Comparison of ENCODE assay signal across 14 cellular contexts in the genomic region with DNA sequence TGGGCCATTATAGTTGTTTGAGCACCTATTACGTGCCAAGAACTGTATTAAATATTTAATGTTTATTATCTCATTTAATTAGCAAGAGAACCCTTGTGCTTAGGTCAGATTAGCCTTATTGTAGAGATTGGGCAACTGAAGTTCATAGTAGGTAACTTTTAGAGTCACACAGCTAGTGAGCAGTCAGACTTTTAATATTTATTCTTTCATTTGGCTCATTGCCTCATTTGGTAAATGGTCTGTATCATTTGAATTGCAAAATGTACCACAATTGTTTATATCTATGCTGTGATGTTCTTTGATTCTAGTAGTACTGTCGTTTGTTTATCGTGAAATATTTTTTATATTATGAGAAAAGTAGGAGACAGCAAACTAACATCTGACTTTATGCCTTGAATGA. TPM values are rescaled to one million over a fixed set of nuclear protein-coding genes. Genes with fewer than 3 reads are reported as not detected.
A peak's percentile ranks its signal among the peaks of the same experiment; 100 is the strongest.
DNase-seq lines count a peak whose midpoint lies in the region; ATAC-seq and TF ChIP-seq lines count a peak whose summit lies in the region.
"Had no signal": no experiment of that assay in that cellular context is flagged by ENCODE, and none has a peak within 500 bp of the region (broad histone marks: within the 10 kb centered on the region; RNA-seq: fewer than 3 reads in every experiment).

No MANE protein-coding gene starts in this region.

- H3K36me3 ChIP-seq in Caco-2 (ENCODE audit: control insufficient read depth, insufficient read depth, low read length), result no peaks in the 10 kb centered on the region
- H3K36me3 ChIP-seq in Loucy (ENCODE audit: insufficient read depth, low read length), result peaks cover 4% of the 10 kb centered on the region; the same call in 1 of the 2 replicates
- H3K36me3 ChIP-seq in PC-3 (ENCODE audit: low read depth, low read length), result peaks cover 27% of the 10 kb centered on the region
- H3K36me3 ChIP-seq: vagina had no signal

- H3K27me3 ChIP-seq in Caco-2 (replicated peaks; ENCODE audit: control insufficient read depth, insufficient read depth, low read length) (no peaks in the 10 kb centered on the region), Loucy (ENCODE audit: insufficient read depth, low read length, poor library complexity, severe bottlenecking) (no peaks in the 10 kb centered on the region), PC-3 (ENCODE audit: low read length) (no peaks in the 10 kb centered on the region)
- H3K27me3 ChIP-seq: vagina had no signal

- POLR2A ChIA-PET in Caco-2 (lab: Charles Lee) (interaction anchor here (0.6 kb wide), 1 partner anchor 1667 kb away, joined by 16 read pairs; no protein-coding TSS in a partner anchor), PC-3 (lab: Charles Lee; ENCODE audit: unreplicated experiment) (no interaction called here)

- no peak overlapping the region for H3K27ac ChIP-seq in PC-3 (ENCODE audit: low read length)
- H3K27ac ChIP-seq: vagina had no signal

- intact Hi-C loops in Caco-2 (cut with micrococcal nuclease; ENCODE audit: unreplicated experiment), result no loop called here
- intact Hi-C loops in PC-3 (cut with micrococcal nuclease), result no loop called here

- H4K20me1 ChIP-seq in Loucy (ENCODE audit: insufficient read depth, low read length, poor library complexity, severe bottlenecking) (peaks cover 97% of the 10 kb centered on the region), PC-3 (ENCODE audit: low read length) (peaks cover 81% of the 10 kb centered on the region)

- H3F3A ChIP-seq in Loucy (ENCODE audit: low read depth), result no peaks in the 10 kb centered on the region
- no peaks in the 10 kb centered on the region for H3F3A ChIP-seq in PC-3 (ENCODE audit: low read length, unreplicated experiment)

- no peaks in the 10 kb centered on the region for H3K9me3 Mint-ChIP-seq in Caco-2 (ENCODE audit: unreplicated experiment)
- H3K9me3 Mint-ChIP-seq in effector memory CD8-positive, alpha-beta T cell, result no peaks in the 10 kb centered on the region
- H3K9me3 Mint-ChIP-seq: stimulated activated naive B cell treated with anti-CD40 and anti-IgM and Interleukin-4, amounts not matched to agents 10 μg/mL and 1 μg/mL and 100 μg/mL, for 72 hours had no signal

- H3K27ac Mint-ChIP-seq in Caco-2 (ENCODE audit: unreplicated experiment), result peak overlapping the region; percentile 5
- peak overlapping the region; percentile 8 to 74 for H3K27ac Mint-ChIP-seq in effector memory CD8-positive, alpha-beta T cell
- H3K27ac Mint-ChIP-seq: activated naive CD4-positive, alpha-beta T cell treated with anti-CD3 and anti-CD28 coated beads, Interleukin-2, amount 50 U/mL, for 72 hours had no signal

- peaks cover 22% of the 10 kb centered on the region for H3K4me1 Mint-ChIP-seq in Caco-2 (ENCODE audit: low read depth, unreplicated experiment)
- H3K4me1 Mint-ChIP-seq in effector memory CD8-positive, alpha-beta T cell (ENCODE audit: low read depth in 2 of 2), result peaks cover 43 to 55% of the 10 kb centered on the region in 2 donors

- DNase-seq in Caco-2, result no peak
- DNase-seq in effector memory CD8-positive, alpha-beta T cell, result no peak
- DNase-seq in renal cortical epithelial cell (ENCODE audit: low read depth), result peak; percentile 30
- DNase-seq in PC-3, result no peak
- no peak for DNase-seq in SKM-1 (lab: John Stamatoyannopoulos, UW; ENCODE audit: unreplicated experiment)
- no peak for DNase-seq in CD1c-positive myeloid dendritic cell (ENCODE audit: extremely low spot score)
- DNase-seq: effector memory CD4-positive, alpha-beta T cell; GDM1; NCI-H1694; stimulated activated naive B cell treated with anti-CD40 and anti-IgM and Interleukin-4, amounts not matched to agents 10 μg/mL and 1 μg/mL and 100 μg/mL, for 72 hours had no signal

- no TSS peak for BruUV-seq in Caco-2 (replicated peaks; lab: Mats Ljungman, UMichigan)
- no TSS peak for BruUV-seq in PC-3 (replicated peaks; lab: Mats Ljungman, UMichigan)

- H3K4me3 ChIP-seq in Caco-2 (ENCODE audit: low read depth, low read length) (no peak overlapping the region), Loucy (ENCODE audit: low read length, poor library complexity, severe bottlenecking) (peak overlapping the region; percentile 48), PC-3 (ENCODE audit: low read length) (no peak overlapping the region)
- H3K4me3 ChIP-seq: vagina had no signal

- H3K4me3 Mint-ChIP-seq in Caco-2 (ENCODE audit: unreplicated experiment), result no peak overlapping the region
- peak overlapping the region in 1 of 2 donors; percentile 3 for H3K4me3 Mint-ChIP-seq in effector memory CD8-positive, alpha-beta T cell

- peaks cover 38% of the 10 kb centered on the region for H3K36me3 Mint-ChIP-seq in Caco-2 (ENCODE audit: insufficient read depth, unreplicated experiment)
- H3K36me3 Mint-ChIP-seq in effector memory CD8-positive, alpha-beta T cell (ENCODE audit: insufficient read depth), result peaks cover 14% of the 10 kb centered on the region

- TF ChIP-seq CTCF in Caco-2 (IDR thresholded peaks at IDR 0.05; ENCODE audit: insufficient read depth in 1 of 2, low read depth in 1 of 2, low read length in 1 of 2, severe bottlenecking in 1 of 2, unreplicated experiment in 1 of 2), result no peak
- TF ChIP-seq CTCF in Loucy (conservative IDR thresholded peaks at IDR 0.05; ENCODE audit: low read length), result no peak
- TF ChIP-seq CTCF in PC-3 (conservative IDR thresholded peaks at IDR 0.05; ENCODE audit: low read depth, low read length), result no peak

- CTCF ChIA-PET in Caco-2 (lab: Charles Lee), result no interaction called here
- CTCF ChIA-PET in PC-3 (lab: Charles Lee), result no interaction called here

- H3K9ac ChIP-seq in Loucy (ENCODE audit: low read depth, low read length, poor library complexity, severe bottlenecking), result no peak overlapping the region
- H3K9ac ChIP-seq in PC-3 (ENCODE audit: low read length), result no peak overlapping the region

- peaks cover 34% of the 10 kb centered on the region for H3K4me1 ChIP-seq in Caco-2
- H3K4me1 ChIP-seq in Loucy (ENCODE audit: insufficient read depth, low read length, poor library complexity, severe bottlenecking), result peaks cover 55% of the 10 kb centered on the region
- H3K4me1 ChIP-seq in PC-3 (ENCODE audit: insufficient read depth, low read length), result peaks cover 23% of the 10 kb centered on the region

- peaks cover 100% of the 10 kb centered on the region for H3K79me2 ChIP-seq in Loucy (ENCODE audit: insufficient read depth, low read length)
- H3K79me2 ChIP-seq in PC-3 (ENCODE audit: low read length), result peaks cover 100% of the 10 kb centered on the region

- no peak overlapping the region for H2AFZ ChIP-seq in Loucy (ENCODE audit: low read length)
- no peak overlapping the region for H2AFZ ChIP-seq in PC-3 (ENCODE audit: low read length)

- H3K9me2 ChIP-seq in Loucy (replicated peaks; ENCODE audit: low read depth, low read length) (no peaks in the 10 kb centered on the region), PC-3 (replicated peaks; ENCODE audit: low read length) (no peaks in the 10 kb centered on the region)

- ATAC-seq in effector memory CD8-positive, alpha-beta T cell (replicated peaks), result no peak
- ATAC-seq in PC-3, result no peak
- ATAC-seq: Panc1 had no signal

- H3K9me3 ChIP-seq in Caco-2, result no peaks in the 10 kb centered on the region
- H3K9me3 ChIP-seq in Loucy (ENCODE audit: insufficient read depth, low read depth, low read length), result no peaks in the 10 kb centered on the region
- no peaks in the 10 kb centered on the region for H3K9me3 ChIP-seq in PC-3 (ENCODE audit: low read length)
- H3K9me3 ChIP-seq: vagina had no signal

- H3K4me2 ChIP-seq in Loucy (ENCODE audit: low read depth, low read length, poor library complexity, severe bottlenecking) (peak overlapping the region; percentile 74), PC-3 (ENCODE audit: low read length) (no peak overlapping the region)

- no peaks in the 10 kb centered on the region for H3K27me3 Mint-ChIP-seq in Caco-2 (ENCODE audit: insufficient read depth, unreplicated experiment)
- H3K27me3 Mint-ChIP-seq in effector memory CD8-positive, alpha-beta T cell, result no peaks in the 10 kb centered on the region
- H3K27me3 Mint-ChIP-seq: stimulated activated naive B cell treated with anti-CD40 and anti-IgM and Interleukin-4, amounts not matched to agents 10 μg/mL and 1 μg/mL and 100 μg/mL, for 72 hours had no signal

RNA-seq across cellular contexts. Expression of gene CLTC, which starts 7.6 kb away (rescaled TPM):
- total RNA-seq in Caco-2 (2022) (289 and 302 TPM in 2 replicates), renal cortical epithelial cell (520 and 1,044 TPM in 2 replicates), PC-3 (2014; rRNA removed) (241 and 269 TPM in 2 replicates)
